27 cellular contexts compared by ENCODE assay signal in the genomic region with DNA sequence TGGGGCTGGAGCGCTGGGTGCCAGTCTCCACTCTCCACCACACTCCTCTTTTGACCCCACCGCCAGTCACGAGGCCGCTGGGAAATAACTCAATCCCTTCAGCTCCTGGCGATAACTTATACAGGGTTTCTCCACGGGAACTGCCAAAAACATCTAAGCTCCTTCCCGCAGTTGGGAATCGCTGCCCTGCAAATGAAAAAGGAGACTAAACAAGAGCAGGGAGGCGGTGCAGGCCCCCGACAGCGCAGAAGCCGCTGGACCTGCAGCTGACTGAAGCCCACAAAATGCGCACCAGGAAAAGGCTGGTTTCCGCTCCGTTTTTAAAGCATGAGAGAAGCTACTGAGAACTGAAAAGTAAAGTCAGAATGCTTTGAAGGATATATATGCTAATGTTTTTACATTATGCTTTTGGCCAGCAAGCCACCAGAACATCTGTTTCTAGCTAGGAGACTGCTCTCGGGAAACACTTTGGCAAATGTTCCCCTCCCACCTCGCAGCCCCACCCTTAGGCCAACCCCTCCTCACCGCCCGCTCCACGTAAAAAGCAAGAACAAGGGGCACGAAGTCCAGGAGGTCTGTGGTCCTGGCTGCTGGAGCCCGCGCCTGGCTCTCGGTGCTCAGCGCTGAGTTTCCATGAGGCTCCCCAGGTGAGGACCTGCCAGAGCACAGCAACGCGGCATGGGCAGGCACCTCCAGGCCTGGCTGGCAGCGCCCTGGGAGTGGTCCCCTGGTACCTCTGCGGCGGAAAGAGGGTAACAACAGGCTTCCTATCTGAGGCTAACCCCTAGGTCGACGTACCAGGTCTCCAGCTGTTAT.
DNase-seq lines count a peak whose midpoint lies in the region; ATAC-seq and TF ChIP-seq lines count a peak whose summit lies in the region.
"Had no signal": no experiment of that assay in that cellular context is flagged by ENCODE, and none has a peak within 500 bp of the region (broad histone marks: within the 10 kb centered on the region; RNA-seq: fewer than 3 reads in every experiment).

No MANE protein-coding gene starts in this region.

- H3K36me3 Mint-ChIP-seq in neural progenitor cell = no peaks in the 10 kb centered on the region
- H3K36me3 Mint-ChIP-seq: activated naive CD4-positive, alpha-beta T cell treated with anti-CD3 and anti-CD28 coated beads, Interleukin-2, amount 50 U/mL, for 24 hours; CD4-positive, alpha-beta memory T cell; IgD-negative memory B cell; natural killer cell treated with Interleukin-12 subunit alpha and Interleukin-12 subunit beta and Interleukin-15 and Interleukin-18, amount 100 ng/mL, for 72 hours; stimulated activated effector memory CD8-positive, alpha-beta T cell treated with anti-CD3 and anti-CD28 coated beads, Interleukin-12 subunit alpha, Interleukin-12 subunit beta, amount 100 ng/mL, for 72 hours had no signal

- no peaks in the 10 kb centered on the region for H3K79me2 ChIP-seq in neural progenitor cell (ENCODE audit: low read depth)
- H3K79me2 ChIP-seq: hepatocyte had no signal

- peaks cover 18% of the 10 kb centered on the region for H3K27me3 Mint-ChIP-seq in stimulated activated naive CD8-positive, alpha-beta T cell treated with anti-CD3 and anti-CD28 coated beads, Interleukin-15, amount 100 ng/mL, for 72 hours
- no peaks in the 10 kb centered on the region for H3K27me3 Mint-ChIP-seq in neural progenitor cell (ENCODE audit: insufficient read depth, low read depth)

- peaks cover 6% of the 10 kb centered on the region for H3F3A ChIP-seq in neural progenitor cell (ENCODE audit: low read depth)

- no peaks in the 10 kb centered on the region for H4K20me1 ChIP-seq in neural progenitor cell (ENCODE audit: low read depth)

- no peaks in the 10 kb centered on the region for H3K27me3 ChIP-seq in neural progenitor cell
- H3K27me3 ChIP-seq: esophagus muscularis mucosa, gastroesophageal sphincter, hepatocyte had no signal

- no peak overlapping the region for H3K4me3 ChIP-seq in neural progenitor cell
- H3K4me3 ChIP-seq: esophagus muscularis mucosa, gastroesophageal sphincter, hepatocyte, lung had no signal

- TF ChIP-seq CTCF in neural progenitor cell (IDR thresholded peaks at IDR 0.05) = no peak

- H3K4me3 Mint-ChIP-seq in stimulated activated naive CD8-positive, alpha-beta T cell treated with anti-CD3 and anti-CD28 coated beads, Interleukin-15, amount 100 ng/mL, for 72 hours = peak overlapping the region in 1 of 2 donors; percentile 17
- H3K4me3 Mint-ChIP-seq in neural progenitor cell = no peak overlapping the region
- H3K4me3 Mint-ChIP-seq: activated naive CD4-positive, alpha-beta T cell treated with anti-CD3 and anti-CD28 coated beads, Interleukin-2, amount 50 U/mL, for 24 hours; CD4-positive, alpha-beta memory T cell; central memory CD8-positive, alpha-beta T cell; IgD-negative memory B cell; natural killer cell treated with Interleukin-12 subunit alpha and Interleukin-12 subunit beta and Interleukin-15 and Interleukin-18, amount 100 ng/mL, for 72 hours; stimulated activated effector memory CD8-positive, alpha-beta T cell treated with anti-CD3 and anti-CD28 coated beads, Interleukin-12 subunit alpha, Interleukin-12 subunit beta, amount 100 ng/mL, for 72 hours had no signal

- H2AFZ ChIP-seq in neural progenitor cell (replicated peaks) = no peak overlapping the region
- H2AFZ ChIP-seq: hepatocyte had no signal

- no peak overlapping the region for H3K4me2 ChIP-seq in neural progenitor cell
- H3K4me2 ChIP-seq: hepatocyte had no signal

- ATAC-seq in stimulated activated naive CD8-positive, alpha-beta T cell treated with anti-CD3 and anti-CD28 coated beads, Interleukin-15, amount 100 ng/mL, for 72 hours = peak; percentile 15
- no peak for ATAC-seq in stimulated activated naive CD8-positive, alpha-beta T cell treated with anti-CD3 and anti-CD28 coated beads, Interleukin-15, Interleukin-2, amounts not matched to agents 100 U/mL and 50 U/mL, for 24 hours
- no peak for ATAC-seq in GM19035 (IDR thresholded peaks at IDR 0.05; ENCODE audit: unreplicated experiment)
- no peak for ATAC-seq in GM19324 (IDR thresholded peaks at IDR 0.05; ENCODE audit: low FRiP score, unreplicated experiment)
- ATAC-seq: gastroesophageal sphincter; natural killer cell treated with Interleukin-12 subunit alpha and Interleukin-12 subunit beta and Interleukin-15 and Interleukin-18, amount 100 ng/mL, for 72 hours; stimulated activated effector memory CD8-positive, alpha-beta T cell treated with anti-CD3 and anti-CD28 coated beads, Interleukin-12 subunit alpha, Interleukin-12 subunit beta, amount 100 ng/mL, for 72 hours had no signal

- peaks cover 5% of the 10 kb centered on the region for H3K4me1 Mint-ChIP-seq in stimulated activated naive CD8-positive, alpha-beta T cell treated with anti-CD3 and anti-CD28 coated beads, Interleukin-15, amount 100 ng/mL, for 72 hours
- peaks cover 8% of the 10 kb centered on the region for H3K4me1 Mint-ChIP-seq in neural progenitor cell
- H3K4me1 Mint-ChIP-seq: activated naive CD4-positive, alpha-beta T cell treated with anti-CD3 and anti-CD28 coated beads, Interleukin-2, amount 50 U/mL, for 24 hours; central memory CD8-positive, alpha-beta T cell; stimulated activated effector memory CD8-positive, alpha-beta T cell treated with anti-CD3 and anti-CD28 coated beads, Interleukin-12 subunit alpha, Interleukin-12 subunit beta, amount 100 ng/mL, for 72 hours had no signal

- peaks cover 10% of the 10 kb centered on the region for H3K4me1 ChIP-seq in neural progenitor cell
- H3K4me1 ChIP-seq: esophagus muscularis mucosa, gastroesophageal sphincter had no signal

- no peak overlapping the region for H3K27ac Mint-ChIP-seq in stimulated activated naive CD8-positive, alpha-beta T cell treated with anti-CD3 and anti-CD28 coated beads, Interleukin-15, amount 100 ng/mL, for 72 hours
- H3K27ac Mint-ChIP-seq in neural progenitor cell = peak overlapping the region; percentile 22
- H3K27ac Mint-ChIP-seq: activated naive CD4-positive, alpha-beta T cell treated with anti-CD3 and anti-CD28 coated beads, Interleukin-2, amount 50 U/mL, for 24 hours; activated T-helper 2 cell treated with anti-CD3 and anti-CD28 coated beads, Interferon-gamma antibody, Interleukin-2, Interleukin-4, amounts not matched to agents 10 μg/mL and 5 μg/mL and 100 μg/mL, durations not matched to agents 14 hours and 24 hours and 36 hours; CD4-positive, alpha-beta memory T cell; IgD-negative memory B cell; natural killer cell treated with Interleukin-12 subunit alpha and Interleukin-12 subunit beta and Interleukin-15 and Interleukin-18, amount 100 ng/mL, for 72 hours; stimulated activated effector memory CD8-positive, alpha-beta T cell treated with anti-CD3 and anti-CD28 coated beads, Interleukin-12 subunit alpha, Interleukin-12 subunit beta, amount 100 ng/mL, for 72 hours had no signal

- H3K27ac ChIP-seq in neural progenitor cell = no peak overlapping the region
- H3K27ac ChIP-seq: esophagus muscularis mucosa, gastroesophageal sphincter, hepatocyte had no signal

- DNase-seq in stimulated activated naive CD8-positive, alpha-beta T cell treated with anti-CD3 and anti-CD28 coated beads, Interleukin-15, amount 100 ng/mL, for 72 hours = no peak
- no peak for DNase-seq in stimulated activated naive CD8-positive, alpha-beta T cell treated with anti-CD3 and anti-CD28 coated beads, Interleukin-15, Interleukin-2, amounts not matched to agents 100 U/mL and 50 U/mL, for 24 hours
- peak; percentile 73 for DNase-seq in brain pericyte (ENCODE audit: low read depth, low spot score)
- DNase-seq in neural progenitor cell (ENCODE audit: low spot score) = no peak
- DNase-seq in DMS 273 (lab: John Stamatoyannopoulos, UW; ENCODE audit: unreplicated experiment) = no peak
- no peak for DNase-seq in SK-N-DZ (ENCODE audit: low spot score)
- DNase-seq: activated CD8-positive, alpha-beta memory T cell treated with anti-CD3 and anti-CD28 coated beads for 24 hours; activated T-cell treated with anti-CD3 and anti-CD28 coated beads for 4 hours; anterior cingulate cortex; CD4-positive, alpha-beta memory T cell; dermis blood vessel endothelial cell; DMS 273 treated with DMSO at 0.1 percent for 48 hours; substantia nigra; SW 1271; T-helper 9 cell had no signal

- no peaks in the 10 kb centered on the region for H3K9me3 ChIP-seq in neural progenitor cell (ENCODE audit: low read depth)
- H3K9me3 ChIP-seq: esophagus muscularis mucosa had no signal

- H3K9me3 Mint-ChIP-seq in stimulated activated naive CD8-positive, alpha-beta T cell treated with anti-CD3 and anti-CD28 coated beads, Interleukin-15, amount 100 ng/mL, for 72 hours = no peaks in the 10 kb centered on the region
- H3K9me3 Mint-ChIP-seq in neural progenitor cell = peaks cover 2% of the 10 kb centered on the region
- H3K9me3 Mint-ChIP-seq: activated naive CD4-positive, alpha-beta T cell treated with anti-CD3 and anti-CD28 coated beads, Interleukin-2, amount 50 U/mL, for 24 hours; activated T-helper 2 cell treated with anti-CD3 and anti-CD28 coated beads, Interferon-gamma antibody, Interleukin-2, Interleukin-4, amounts not matched to agents 10 μg/mL and 5 μg/mL and 100 μg/mL, durations not matched to agents 14 hours and 24 hours and 36 hours; central memory CD8-positive, alpha-beta T cell; IgD-negative memory B cell; natural killer cell treated with Interleukin-12 subunit alpha and Interleukin-12 subunit beta and Interleukin-15 and Interleukin-18, amount 100 ng/mL, for 72 hours; stimulated activated effector memory CD8-positive, alpha-beta T cell treated with anti-CD3 and anti-CD28 coated beads, Interleukin-12 subunit alpha, Interleukin-12 subunit beta, amount 100 ng/mL, for 72 hours had no signal

- H3K36me3 ChIP-seq in neural progenitor cell = no peaks in the 10 kb centered on the region
- H3K36me3 ChIP-seq: esophagus muscularis mucosa, gastroesophageal sphincter had no signal

- no peak overlapping the region for H3K9ac ChIP-seq in neural progenitor cell
